2 cellular contexts compared by ENCODE assay signal in the genomic region with DNA sequence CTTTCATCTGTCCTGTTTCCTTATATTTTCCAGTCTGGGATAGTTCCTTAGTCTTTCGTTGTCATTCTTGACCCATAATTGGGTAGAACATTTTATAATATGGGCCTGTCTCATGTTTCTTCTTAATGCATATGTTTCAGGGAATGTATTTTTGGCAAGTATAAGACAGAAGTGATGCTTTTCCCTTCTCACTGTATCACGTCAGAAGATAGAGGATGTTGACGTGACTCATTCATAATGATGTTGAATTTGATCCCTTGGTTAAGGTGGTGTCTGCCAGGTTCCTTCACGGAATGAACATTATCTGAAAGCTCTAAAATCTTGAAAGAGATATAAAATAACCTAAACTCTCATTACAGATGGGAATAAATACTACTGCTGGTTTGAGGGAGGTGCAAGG.
TF ChIP-seq lines count a peak whose summit lies in the region.

No MANE protein-coding gene starts in this region.

TF ChIP-seq in A549, 52 proteins besides CTCF, POLR2A, EP300 and RAD21 (continued from another document):
- TF ChIP-seq, protein P1, sequence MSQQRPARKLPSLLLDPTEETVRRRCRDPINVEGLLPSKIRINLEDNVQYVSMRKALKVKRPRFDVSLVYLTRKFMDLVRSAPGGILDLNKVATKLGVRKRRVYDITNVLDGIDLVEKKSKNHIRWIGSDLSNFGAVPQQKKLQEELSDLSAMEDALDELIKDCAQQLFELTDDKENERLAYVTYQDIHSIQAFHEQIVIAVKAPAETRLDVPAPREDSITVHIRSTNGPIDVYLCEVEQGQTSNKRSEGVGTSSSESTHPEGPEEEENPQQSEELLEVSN (IDR thresholded peaks at IDR 0.05; ENCODE audit: borderline replicate concordance, low read depth): no peak
- TF ChIP-seq POLR2AphosphoS2 (conservative IDR thresholded peaks at IDR 0.05; ENCODE audit: low read length) (no peak), SREBF2 (IDR thresholded peaks at IDR 0.05) (no peak), NR3C1 (IDR thresholded peaks at IDR 0.05) (no peak), ZNF302 (CRISPR knock-in tag; IDR thresholded peaks at IDR 0.05) (no peak), HOXA7 (CRISPR knock-in tag; IDR thresholded peaks at IDR 0.05) (no peak)
- TF ChIP-seq, protein P2, sequence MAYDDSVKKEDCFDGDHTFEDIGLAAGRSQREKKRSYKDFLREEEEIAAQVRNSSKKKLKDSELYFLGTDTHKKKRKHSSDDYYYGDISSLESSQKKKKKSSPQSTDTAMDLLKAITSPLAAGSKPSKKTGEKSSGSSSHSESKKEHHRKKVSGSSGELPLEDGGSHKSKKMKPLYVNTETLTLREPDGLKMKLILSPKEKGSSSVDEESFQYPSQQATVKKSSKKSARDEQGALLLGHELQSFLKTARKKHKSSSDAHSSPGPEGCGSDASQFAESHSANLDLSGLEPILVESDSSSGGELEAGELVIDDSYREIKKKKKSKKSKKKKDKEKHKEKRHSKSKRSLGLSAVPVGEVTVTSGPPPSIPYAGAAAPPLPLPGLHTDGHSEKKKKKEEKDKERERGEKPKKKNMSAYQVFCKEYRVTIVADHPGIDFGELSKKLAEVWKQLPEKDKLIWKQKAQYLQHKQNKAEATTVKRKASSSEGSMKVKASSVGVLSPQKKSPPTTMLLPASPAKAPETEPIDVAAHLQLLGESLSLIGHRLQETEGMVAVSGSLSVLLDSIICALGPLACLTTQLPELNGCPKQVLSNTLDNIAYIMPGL (CRISPR knock-in tag; IDR thresholded peaks at IDR 0.05; ENCODE audit: borderline replicate concordance): no peak
TF ChIP-seq in A549: peak in this region for 0.

TF ChIP-seq in HEK293, 187 proteins besides CTCF, POLR2A, EP300 and RAD21 (continued from another document):
- TF ChIP-seq, protein P3, sequence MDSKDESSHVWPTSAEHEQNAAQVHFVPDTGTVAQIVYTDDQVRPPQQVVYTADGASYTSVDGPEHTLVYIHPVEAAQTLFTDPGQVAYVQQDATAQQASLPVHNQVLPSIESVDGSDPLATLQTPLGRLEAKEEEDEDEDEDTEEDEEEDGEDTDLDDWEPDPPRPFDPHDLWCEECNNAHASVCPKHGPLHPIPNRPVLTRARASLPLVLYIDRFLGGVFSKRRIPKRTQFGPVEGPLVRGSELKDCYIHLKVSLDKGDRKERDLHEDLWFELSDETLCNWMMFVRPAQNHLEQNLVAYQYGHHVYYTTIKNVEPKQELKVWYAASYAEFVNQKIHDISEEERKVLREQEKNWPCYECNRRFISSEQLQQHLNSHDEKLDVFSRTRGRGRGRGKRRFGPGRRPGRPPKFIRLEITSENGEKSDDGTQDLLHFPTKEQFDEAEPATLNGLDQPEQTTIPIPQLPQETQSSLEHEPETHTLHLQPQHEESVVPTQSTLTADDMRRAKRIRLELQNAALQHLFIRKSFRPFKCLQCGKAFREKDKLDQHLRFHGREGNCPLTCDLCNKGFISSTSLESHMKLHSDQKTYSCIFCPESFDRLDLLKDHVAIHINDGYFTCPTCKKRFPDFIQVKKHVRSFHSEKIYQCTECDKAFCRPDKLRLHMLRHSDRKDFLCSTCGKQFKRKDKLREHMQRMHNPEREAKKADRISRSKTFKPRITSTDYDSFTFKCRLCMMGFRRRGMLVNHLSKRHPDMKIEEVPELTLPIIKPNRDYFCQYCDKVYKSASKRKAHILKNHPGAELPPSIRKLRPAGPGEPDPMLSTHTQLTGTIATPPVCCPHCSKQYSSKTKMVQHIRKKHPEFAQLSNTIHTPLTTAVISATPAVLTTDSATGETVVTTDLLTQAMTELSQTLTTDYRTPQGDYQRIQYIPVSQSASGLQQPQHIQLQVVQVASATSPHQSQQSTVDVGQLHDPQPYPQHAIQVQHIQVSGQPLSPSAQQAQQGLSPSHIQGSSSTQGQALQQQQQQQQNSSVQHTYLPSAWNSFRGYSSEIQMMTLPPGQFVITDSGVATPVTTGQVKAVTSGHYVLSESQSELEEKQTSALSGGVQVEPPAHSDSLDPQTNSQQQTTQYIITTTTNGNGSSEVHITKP (tag by site-specific recombination; IDR thresholded peaks at IDR 0.05): 0 out of 2 replicates have a peak, but pooled peaks have one; percentile 10
- TF ChIP-seq ZNF548 (tag by site-specific recombination; IDR thresholded peaks at IDR 0.05) (no peak), ZNF423 (tag by site-specific recombination; IDR thresholded peaks at IDR 0.05) (no peak), ZNF654 (tag by site-specific recombination; IDR thresholded peaks at IDR 0.05; ENCODE audit: low read depth) (no peak), ZXDB (tag by site-specific recombination; IDR thresholded peaks at IDR 0.05) (0 out of 2 replicates have a peak, but pooled peaks have one; percentile 27), RBAK (tag by site-specific recombination; IDR thresholded peaks at IDR 0.05) (no peak), ZNF157 (tag by site-specific recombination; IDR thresholded peaks at IDR 0.05) (no peak), ZNF792 (tag by site-specific recombination; IDR thresholded peaks at IDR 0.05) (no peak), SETDB1 (IDR thresholded peaks at IDR 0.05; ENCODE audit: insufficient read length, low read length) (no peak), ZBTB21 (tag by site-specific recombination; IDR thresholded peaks at IDR 0.05) (0 out of 2 replicates have a peak, but pooled peaks have one; percentile 28), ZNF670 (tag by site-specific recombination; IDR thresholded peaks at IDR 0.05; ENCODE audit: low read depth) (no peak), ZNF561 (tag by site-specific recombination; IDR thresholded peaks at IDR 0.05; ENCODE audit: borderline replicate concordance) (no peak), ZNF416 (tag by site-specific recombination; IDR thresholded peaks at IDR 0.05) (no peak), KLF8 (tag by site-specific recombination; IDR thresholded peaks at IDR 0.05) (peak; percentile 41; the same call in 1 of the 2 replicates), ZNF571 (tag by site-specific recombination; IDR thresholded peaks at IDR 0.05) (no peak), ZNF37A (tag by site-specific recombination; IDR thresholded peaks at IDR 0.05) (no peak)
- TF ChIP-seq, protein P4, sequence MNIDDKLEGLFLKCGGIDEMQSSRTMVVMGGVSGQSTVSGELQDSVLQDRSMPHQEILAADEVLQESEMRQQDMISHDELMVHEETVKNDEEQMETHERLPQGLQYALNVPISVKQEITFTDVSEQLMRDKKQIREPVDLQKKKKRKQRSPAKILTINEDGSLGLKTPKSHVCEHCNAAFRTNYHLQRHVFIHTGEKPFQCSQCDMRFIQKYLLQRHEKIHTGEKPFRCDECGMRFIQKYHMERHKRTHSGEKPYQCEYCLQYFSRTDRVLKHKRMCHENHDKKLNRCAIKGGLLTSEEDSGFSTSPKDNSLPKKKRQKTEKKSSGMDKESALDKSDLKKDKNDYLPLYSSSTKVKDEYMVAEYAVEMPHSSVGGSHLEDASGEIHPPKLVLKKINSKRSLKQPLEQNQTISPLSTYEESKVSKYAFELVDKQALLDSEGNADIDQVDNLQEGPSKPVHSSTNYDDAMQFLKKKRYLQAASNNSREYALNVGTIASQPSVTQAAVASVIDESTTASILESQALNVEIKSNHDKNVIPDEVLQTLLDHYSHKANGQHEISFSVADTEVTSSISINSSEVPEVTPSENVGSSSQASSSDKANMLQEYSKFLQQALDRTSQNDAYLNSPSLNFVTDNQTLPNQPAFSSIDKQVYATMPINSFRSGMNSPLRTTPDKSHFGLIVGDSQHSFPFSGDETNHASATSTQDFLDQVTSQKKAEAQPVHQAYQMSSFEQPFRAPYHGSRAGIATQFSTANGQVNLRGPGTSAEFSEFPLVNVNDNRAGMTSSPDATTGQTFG (tag by site-specific recombination; IDR thresholded peaks at IDR 0.05; ENCODE audit: borderline replicate concordance): no peak
- TF ChIP-seq, protein P5, sequence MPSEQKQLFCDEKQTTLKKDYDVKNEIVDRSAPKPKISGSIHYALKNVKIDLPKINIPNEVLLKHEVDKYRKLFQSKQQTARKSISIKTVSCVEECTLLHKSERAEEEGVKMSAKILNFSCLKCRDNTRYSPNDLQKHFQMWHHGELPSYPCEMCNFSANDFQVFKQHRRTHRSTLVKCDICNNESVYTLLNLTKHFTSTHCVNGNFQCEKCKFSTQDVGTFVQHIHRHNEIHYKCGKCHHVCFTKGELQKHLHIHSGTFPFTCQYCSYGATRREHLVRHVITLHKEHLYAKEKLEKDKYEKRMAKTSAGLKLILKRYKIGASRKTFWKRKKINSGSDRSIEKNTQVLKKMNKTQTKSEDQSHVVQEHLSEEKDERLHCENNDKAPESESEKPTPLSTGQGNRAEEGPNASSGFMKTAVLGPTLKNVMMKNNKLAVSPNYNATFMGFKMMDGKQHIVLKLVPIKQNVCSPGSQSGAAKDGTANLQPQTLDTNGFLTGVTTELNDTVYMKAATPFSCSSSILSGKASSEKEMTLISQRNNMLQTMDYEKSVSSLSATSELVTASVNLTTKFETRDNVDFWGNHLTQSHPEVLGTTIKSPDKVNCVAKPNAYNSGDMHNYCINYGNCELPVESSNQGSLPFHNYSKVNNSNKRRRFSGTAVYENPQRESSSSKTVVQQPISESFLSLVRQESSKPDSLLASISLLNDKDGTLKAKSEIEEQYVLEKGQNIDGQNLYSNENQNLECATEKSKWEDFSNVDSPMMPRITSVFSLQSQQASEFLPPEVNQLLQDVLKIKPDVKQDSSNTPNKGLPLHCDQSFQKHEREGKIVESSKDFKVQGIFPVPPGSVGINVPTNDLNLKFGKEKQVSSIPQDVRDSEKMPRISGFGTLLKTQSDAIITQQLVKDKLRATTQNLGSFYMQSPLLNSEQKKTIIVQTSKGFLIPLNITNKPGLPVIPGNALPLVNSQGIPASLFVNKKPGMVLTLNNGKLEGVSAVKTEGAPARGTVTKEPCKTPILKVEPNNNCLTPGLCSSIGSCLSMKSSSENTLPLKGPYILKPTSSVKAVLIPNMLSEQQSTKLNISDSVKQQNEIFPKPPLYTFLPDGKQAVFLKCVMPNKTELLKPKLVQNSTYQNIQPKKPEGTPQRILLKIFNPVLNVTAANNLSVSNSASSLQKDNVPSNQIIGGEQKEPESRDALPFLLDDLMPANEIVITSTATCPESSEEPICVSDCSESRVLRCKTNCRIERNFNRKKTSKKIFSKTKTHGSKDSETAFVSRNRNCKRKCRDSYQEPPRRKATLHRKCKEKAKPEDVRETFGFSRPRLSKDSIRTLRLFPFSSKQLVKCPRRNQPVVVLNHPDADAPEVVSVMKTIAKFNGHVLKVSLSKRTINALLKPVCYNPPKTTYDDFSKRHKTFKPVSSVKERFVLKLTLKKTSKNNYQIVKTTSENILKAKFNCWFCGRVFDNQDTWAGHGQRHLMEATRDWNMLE (tag by site-specific recombination; conservative IDR thresholded peaks at IDR 0.05; ENCODE audit: low read depth): no peak
- TF ChIP-seq, protein P6, sequence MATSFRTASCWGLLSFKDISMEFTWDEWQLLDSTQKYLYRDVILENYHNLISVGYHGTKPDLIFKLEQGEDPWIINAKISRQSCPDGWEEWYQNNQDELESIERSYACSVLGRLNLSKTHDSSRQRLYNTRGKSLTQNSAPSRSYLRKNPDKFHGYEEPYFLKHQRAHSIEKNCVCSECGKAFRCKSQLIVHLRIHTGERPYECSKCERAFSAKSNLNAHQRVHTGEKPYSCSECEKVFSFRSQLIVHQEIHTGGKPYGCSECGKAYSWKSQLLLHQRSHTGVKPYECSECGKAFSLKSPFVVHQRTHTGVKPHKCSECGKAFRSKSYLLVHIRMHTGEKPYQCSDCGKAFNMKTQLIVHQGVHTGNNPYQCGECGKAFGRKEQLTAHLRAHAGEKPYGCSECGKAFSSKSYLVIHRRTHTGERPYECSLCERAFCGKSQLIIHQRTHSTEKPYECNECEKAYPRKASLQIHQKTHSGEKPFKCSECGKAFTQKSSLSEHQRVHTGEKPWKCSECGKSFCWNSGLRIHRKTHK (tag by site-specific recombination; IDR thresholded peaks at IDR 0.05): no peak
- TF ChIP-seq, protein P7, sequence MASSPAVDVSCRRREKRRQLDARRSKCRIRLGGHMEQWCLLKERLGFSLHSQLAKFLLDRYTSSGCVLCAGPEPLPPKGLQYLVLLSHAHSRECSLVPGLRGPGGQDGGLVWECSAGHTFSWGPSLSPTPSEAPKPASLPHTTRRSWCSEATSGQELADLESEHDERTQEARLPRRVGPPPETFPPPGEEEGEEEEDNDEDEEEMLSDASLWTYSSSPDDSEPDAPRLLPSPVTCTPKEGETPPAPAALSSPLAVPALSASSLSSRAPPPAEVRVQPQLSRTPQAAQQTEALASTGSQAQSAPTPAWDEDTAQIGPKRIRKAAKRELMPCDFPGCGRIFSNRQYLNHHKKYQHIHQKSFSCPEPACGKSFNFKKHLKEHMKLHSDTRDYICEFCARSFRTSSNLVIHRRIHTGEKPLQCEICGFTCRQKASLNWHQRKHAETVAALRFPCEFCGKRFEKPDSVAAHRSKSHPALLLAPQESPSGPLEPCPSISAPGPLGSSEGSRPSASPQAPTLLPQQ (tag by site-specific recombination; IDR thresholded peaks at IDR 0.05): no peak
- TF ChIP-seq, protein P8, sequence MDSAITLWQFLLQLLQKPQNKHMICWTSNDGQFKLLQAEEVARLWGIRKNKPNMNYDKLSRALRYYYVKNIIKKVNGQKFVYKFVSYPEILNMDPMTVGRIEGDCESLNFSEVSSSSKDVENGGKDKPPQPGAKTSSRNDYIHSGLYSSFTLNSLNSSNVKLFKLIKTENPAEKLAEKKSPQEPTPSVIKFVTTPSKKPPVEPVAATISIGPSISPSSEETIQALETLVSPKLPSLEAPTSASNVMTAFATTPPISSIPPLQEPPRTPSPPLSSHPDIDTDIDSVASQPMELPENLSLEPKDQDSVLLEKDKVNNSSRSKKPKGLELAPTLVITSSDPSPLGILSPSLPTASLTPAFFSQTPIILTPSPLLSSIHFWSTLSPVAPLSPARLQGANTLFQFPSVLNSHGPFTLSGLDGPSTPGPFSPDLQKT (IDR thresholded peaks at IDR 0.05; ENCODE audit: borderline replicate concordance, low read depth, low read length): no peak
- TF ChIP-seq, protein P9, sequence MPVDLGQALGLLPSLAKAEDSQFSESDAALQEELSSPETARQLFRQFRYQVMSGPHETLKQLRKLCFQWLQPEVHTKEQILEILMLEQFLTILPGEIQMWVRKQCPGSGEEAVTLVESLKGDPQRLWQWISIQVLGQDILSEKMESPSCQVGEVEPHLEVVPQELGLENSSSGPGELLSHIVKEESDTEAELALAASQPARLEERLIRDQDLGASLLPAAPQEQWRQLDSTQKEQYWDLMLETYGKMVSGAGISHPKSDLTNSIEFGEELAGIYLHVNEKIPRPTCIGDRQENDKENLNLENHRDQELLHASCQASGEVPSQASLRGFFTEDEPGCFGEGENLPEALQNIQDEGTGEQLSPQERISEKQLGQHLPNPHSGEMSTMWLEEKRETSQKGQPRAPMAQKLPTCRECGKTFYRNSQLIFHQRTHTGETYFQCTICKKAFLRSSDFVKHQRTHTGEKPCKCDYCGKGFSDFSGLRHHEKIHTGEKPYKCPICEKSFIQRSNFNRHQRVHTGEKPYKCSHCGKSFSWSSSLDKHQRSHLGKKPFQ (tag by site-specific recombination; IDR thresholded peaks at IDR 0.05): no peak
- TF ChIP-seq, protein P10, sequence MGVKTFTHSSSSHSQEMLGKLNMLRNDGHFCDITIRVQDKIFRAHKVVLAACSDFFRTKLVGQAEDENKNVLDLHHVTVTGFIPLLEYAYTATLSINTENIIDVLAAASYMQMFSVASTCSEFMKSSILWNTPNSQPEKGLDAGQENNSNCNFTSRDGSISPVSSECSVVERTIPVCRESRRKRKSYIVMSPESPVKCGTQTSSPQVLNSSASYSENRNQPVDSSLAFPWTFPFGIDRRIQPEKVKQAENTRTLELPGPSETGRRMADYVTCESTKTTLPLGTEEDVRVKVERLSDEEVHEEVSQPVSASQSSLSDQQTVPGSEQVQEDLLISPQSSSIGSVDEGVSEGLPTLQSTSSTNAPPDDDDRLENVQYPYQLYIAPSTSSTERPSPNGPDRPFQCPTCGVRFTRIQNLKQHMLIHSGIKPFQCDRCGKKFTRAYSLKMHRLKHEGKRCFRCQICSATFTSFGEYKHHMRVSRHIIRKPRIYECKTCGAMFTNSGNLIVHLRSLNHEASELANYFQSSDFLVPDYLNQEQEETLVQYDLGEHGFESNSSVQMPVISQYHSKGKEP (tag by site-specific recombination; IDR thresholded peaks at IDR 0.05): no peak
TF ChIP-seq in HEK293: peak in this region for 5.
